8 cellular contexts compared by ENCODE assay signal in genomic region chr1:28592314-28593071, GRCh38. TPM values are rescaled to one million over a fixed set of nuclear protein-coding genes. Genes with fewer than 3 reads are reported as not detected.
DNase-seq lines count a peak whose midpoint lies in the region; ATAC-seq lines count a peak whose summit lies in the region.

No MANE protein-coding gene starts in this region.

- ATAC-seq in left cardiac atrium (peak; percentile 81), sciatic nerve (peak; percentile 35)

- DNase-seq in stimulated activated CD4-positive, alpha-beta T cell treated with anti-CD3 and anti-CD28 coated beads, Interleukin-4, amount 100 ng/mL, for 1 hour = peak; percentile 4
- DNase-seq in stimulated activated CD4-positive, alpha-beta T cell treated with anti-CD3 and anti-CD28 coated beads, Interleukin-1b, Interleukin-23, amount 100 ng/mL, for 48 hours = no peak
- DNase-seq in T-helper 9 cell = peak; percentile 8
- DNase-seq in left cardiac atrium = no peak
- DNase-seq in sciatic nerve (ENCODE audit: low spot score) = no peak
- DNase-seq in SKM-1 treated with dmso at 0.1 percent for 144 hours (lab: John Stamatoyannopoulos, UW; ENCODE audit: unreplicated experiment) = no peak
- DNase-seq in SKM-1 (lab: John Stamatoyannopoulos, UW; ENCODE audit: unreplicated experiment) = no peak
- no peak for DNase-seq in KG1 (lab: John Stamatoyannopoulos, UW)

- intact Hi-C loops in left cardiac atrium (cut with DNase I) (no loop called here), sciatic nerve (cut with DNase I) (no loop called here)

RNA-seq across cellular contexts. Expression of gene RAB42, which starts 0.4 kb away (rescaled TPM):
- total RNA-seq in left cardiac atrium (1 to 10 TPM; 1.6 to 2.7 TPM), sciatic nerve (5.8 TPM)

RNA-seq across cellular contexts. Expression of gene TRNAU1AP, which starts 39.6 kb away (rescaled TPM):
- total RNA-seq in left cardiac atrium = 10 to 100 TPM; 15.5 TPM
- total RNA-seq in sciatic nerve = 31.0 TPM

RNA-seq across cellular contexts. Expression of gene TAF12, which starts 50.4 kb away (rescaled TPM):
- total RNA-seq in left cardiac atrium (10 to 100 TPM; 15.6 to 19.1 TPM), sciatic nerve (17.7 TPM)

RNA-seq across cellular contexts. Expression of gene RNU11, which starts 55.9 kb away (rescaled TPM):
- total RNA-seq in left cardiac atrium = not detected
- not detected for total RNA-seq in sciatic nerve

Comparison
In these comparisons a context has a peak if more than half of its experiments do, and no peak if none do; other contexts are left out.
1. DNase-seq: peak in stimulated activated CD4-positive, alpha-beta T cell treated with anti-CD3 and anti-CD28 coated beads, Interleukin-4, amount 100 ng/mL, for 1 hour (single experiment) and T-helper 9 cell (single experiment); none in stimulated activated CD4-positive, alpha-beta T cell treated with anti-CD3 and anti-CD28 coated beads, Interleukin-1b, Interleukin-23, amount 100 ng/mL, for 48 hours (single experiment), left cardiac atrium (single experiment), sciatic nerve (single experiment), SKM-1 treated with dmso at 0.1 percent for 144 hours (single experiment), SKM-1 (single experiment) and KG1 (single experiment).